20 cellular contexts compared by ENCODE assay signal in genomic region chr20:33059741-33060390, GRCh38. TPM values are rescaled to one million over a fixed set of nuclear protein-coding genes. Genes with fewer than 3 reads are reported as not detected.
A peak's percentile ranks its signal among the peaks of the same experiment; 100 is the strongest.
DNase-seq lines count a peak whose midpoint lies in the region; ATAC-seq, FAIRE-seq and TF ChIP-seq lines count a peak whose summit lies in the region.
"Had no signal": no experiment of that assay in that cellular context is flagged by ENCODE, and none has a peak within 500 bp of the region (broad histone marks: within the 10 kb centered on the region; RNA-seq: fewer than 3 reads in every experiment).

No MANE protein-coding gene starts in this region.

- no peaks in the 10 kb centered on the region for H3K79me2 ChIP-seq in H1 (ENCODE audit: control insufficient read depth in 1 of 2, insufficient read depth in 2 of 2, low read length in 2 of 2)

- H2BK120ac ChIP-seq in H1 (replicated peaks; ENCODE audit: low read depth, low read length) (no peak overlapping the region), neuronal stem cell (ENCODE audit: low read depth, low read length) (peak overlapping the region; percentile 35)

- no peak overlapping the region for H4K8ac ChIP-seq in H1 (ENCODE audit: extremely low read depth, insufficient read depth, low read length)
- no peak overlapping the region for H4K8ac ChIP-seq in neuronal stem cell (ENCODE audit: low read depth, low read length)

- no peaks in the 10 kb centered on the region for H3K23me2 ChIP-seq in H1 (ENCODE audit: low read depth, low read length)

- H3K9me3 ChIP-seq in RWPE2 (ENCODE audit: severe bottlenecking) = no peaks in the 10 kb centered on the region
- H3K9me3 ChIP-seq in H1 (ENCODE audit: insufficient read depth in 2 of 2, low read depth in 1 of 2, low read length in 1 of 2) = no peaks in the 10 kb centered on the region
- H3K9me3 ChIP-seq in neuronal stem cell (replicated peaks in 1 of 2; ENCODE audit: control insufficient read depth in 2 of 2, insufficient read depth in 1 of 2, low read depth in 1 of 2, low read length in 2 of 2) = no peaks in the 10 kb centered on the region
- H3K9me3 ChIP-seq: A549, BE2C had no signal

- no peaks in the 10 kb centered on the region for H3K4me1 ChIP-seq in RWPE2 (ENCODE audit: insufficient read depth, poor library complexity, severe bottlenecking)
- H3K4me1 ChIP-seq in H1 (replicated peaks in 1 of 4; ENCODE audit: control insufficient read depth in 3 of 4, insufficient read depth in 4 of 4, low read length in 3 of 4) = no peaks in the 10 kb centered on the region
- peaks cover 10 to 11% of the 10 kb centered on the region in 2 donors for H3K4me1 ChIP-seq in neuronal stem cell (ENCODE audit: control insufficient read depth in 2 of 2, insufficient read depth in 1 of 2, low read depth in 1 of 2, low read length in 2 of 2)
- H3K4me1 ChIP-seq: A549, BE2C had no signal

- no peak for TF ChIP-seq EP300 in H1 (IDR thresholded peaks at IDR 0.05; ENCODE audit: borderline replicate concordance in 1 of 2, low read depth in 2 of 2, low read length in 2 of 2)

- TF ChIP-seq RAD21 in H1 (IDR thresholded peaks at IDR 0.05 in 1 of 2, conservative IDR thresholded peaks at IDR 0.05 in 1 of 2; ENCODE audit: low read depth in 2 of 2, low read length in 2 of 2) = no peak

- H3K36me3 ChIP-seq in RWPE2 (ENCODE audit: low read depth) (no peaks in the 10 kb centered on the region), H1 (ENCODE audit: control insufficient read depth in 2 of 4, insufficient read depth in 4 of 4, low read length in 3 of 4) (no peaks in the 10 kb centered on the region), neuronal stem cell (replicated peaks in 1 of 2; ENCODE audit: control insufficient read depth in 2 of 2, insufficient read depth in 2 of 2, low read length in 2 of 2) (no peaks in the 10 kb centered on the region)
- H3K36me3 ChIP-seq: BE2C had no signal

- H4K91ac ChIP-seq in H1 (replicated peaks; ENCODE audit: insufficient read length, low read length) = no peak overlapping the region
- H4K91ac ChIP-seq in neuronal stem cell (ENCODE audit: low read depth, low read length, poor library complexity) = no peak overlapping the region

- ATAC-seq in RWPE2 (ENCODE audit: low read depth) (no peak), GM18505 (IDR thresholded peaks at IDR 0.05; ENCODE audit: unreplicated experiment) (no peak), HG03135 (IDR thresholded peaks at IDR 0.05; ENCODE audit: unreplicated experiment) (no peak)
- ATAC-seq: A549, GM12878, GM23338 had no signal

- H3K4me2 ChIP-seq in H1 (ENCODE audit: insufficient read depth in 1 of 2, low read depth in 2 of 2, low read length in 2 of 2) (no peak overlapping the region), neuronal stem cell (ENCODE audit: insufficient read depth, low read length, poor library complexity, severe bottlenecking) (no peak overlapping the region)
- H3K4me2 ChIP-seq: A549, GM23338 had no signal

- no peak for TF ChIP-seq CTCF in RWPE2 (IDR thresholded peaks at IDR 0.05; ENCODE audit: poor library complexity, severe bottlenecking)
- no peak for TF ChIP-seq CTCF in H1 (IDR thresholded peaks at IDR 0.05; ENCODE audit: control extremely low read depth in 1 of 3, insufficient read depth in 1 of 3, low read depth in 1 of 3, low read length in 3 of 3)

- DNase-seq in RWPE2 (ENCODE audit: low spot score) = peak; percentile 78
- DNase-seq in H1 (ENCODE audit: low read depth in 1 of 2, low spot score in 2 of 2) = peak in 1 of 2 experiments; percentile 55
- DNase-seq in neuronal stem cell (ENCODE audit: low spot score) = no peak
- DNase-seq in epidermal melanocyte (ENCODE audit: insufficient read length, low spot score) = no peak
- DNase-seq: BE2C; CD4-positive, alpha-beta memory T cell; DMS79; HCEC 1CT; HFFc6; KG1 had no signal

- no peak overlapping the region for H4K5ac ChIP-seq in H1 (ENCODE audit: insufficient read length, low read depth, low read length)

- POLR2A ChIA-PET in H1 (lab: Charles Lee; ENCODE audit: partially characterized antibody) = no interaction called here

- H2AK5ac ChIP-seq in H1 (ENCODE audit: low read depth, low read length) = no peak overlapping the region
- H2AK5ac ChIP-seq in neuronal stem cell (ENCODE audit: low read depth, low read length) = peak overlapping the region; percentile 24

- no peak overlapping the region for H2BK20ac ChIP-seq in H1 (ENCODE audit: low read length)

- no peak for FAIRE-seq in H1 (lab: Jason Lieb, UNC)
- FAIRE-seq: A549, GM12878 had no signal

- CTCF ChIA-PET in H1 (lab: Charles Lee; ENCODE audit: partially characterized antibody) = interaction anchor here (3.8 kb wide), 1 partner anchor 36 kb away, joined by 13 read pairs; no protein-coding TSS in a partner anchor

- H2BK12ac ChIP-seq in H1 (ENCODE audit: low read depth, low read length) = no peak overlapping the region
- H2BK12ac ChIP-seq in neuronal stem cell (ENCODE audit: low read length) = no peak overlapping the region

- TF ChIP-seq POLR2A in H1 (IDR thresholded peaks at IDR 0.05; ENCODE audit: control extremely low read depth in 1 of 2, low read depth in 2 of 2, low read length in 2 of 2) (no peak), GM18505 (IDR thresholded peaks at IDR 0.05; ENCODE audit: borderline replicate concordance, extremely low read depth, insufficient read depth, insufficient read length) (no peak)

- H2BK5ac ChIP-seq in H1 (ENCODE audit: low read depth, low read length) = no peak overlapping the region
- H2BK5ac ChIP-seq in neuronal stem cell (ENCODE audit: low read length) = no peak overlapping the region

- H2AFZ ChIP-seq in H1 (ENCODE audit: low read length) (no peak overlapping the region), neuronal stem cell (ENCODE audit: low read length) (no peak overlapping the region)
- H2AFZ ChIP-seq: GM23338 had no signal

- 82% methylated on average over 22 of the region's 22 CpGs; no CpG with 5 or more reads in 1 of the 2 experiments for WGBS in H1 (ENCODE audit: extremely low coverage in 1 of 2, insufficient coverage in 1 of 2, insufficient read length in 1 of 2, insufficient replicate concordance in 2 of 2, low coverage in 1 of 2, low lambda C conversion rate in 2 of 2, missing lambda C conversion rate in 1 of 2), 2 experiments
- WGBS in neuronal stem cell (ENCODE audit: extremely low coverage in 2 of 2, insufficient read length in 2 of 2, insufficient replicate concordance in 1 of 2), 2 donors = no CpG with 5 or more reads among the region's 22 CpGs

- H3K9ac ChIP-seq in H1 (replicated peaks in 1 of 4; ENCODE audit: extremely low read depth in 1 of 4, low read depth in 3 of 4, low read length in 3 of 4) (no peak overlapping the region), neuronal stem cell (ENCODE audit: low read depth, low read length, poor library complexity) (no peak overlapping the region)

- H2BK15ac ChIP-seq in H1 (ENCODE audit: low read length) (0 out of 2 replicates have a peak overlapping the region, but pooled peaks have one; percentile 31), neuronal stem cell (ENCODE audit: low read length) (no peak overlapping the region)

- no peak overlapping the region for H3K14ac ChIP-seq in H1 (ENCODE audit: insufficient read length)
- H3K14ac ChIP-seq in neuronal stem cell (ENCODE audit: low read length) = no peak overlapping the region

- H3K4me3 ChIP-seq in RWPE2 (ENCODE audit: severe bottlenecking) (no peak overlapping the region), H1 (ENCODE audit: extremely low read depth in 1 of 4, insufficient read depth in 2 of 4, low read depth in 3 of 4, low read length in 4 of 4) (no peak overlapping the region), neuronal stem cell (ENCODE audit: low read length in 2 of 2) (no peak overlapping the region)
- H3K4me3 ChIP-seq: A549, GM12878, GM23338 had no signal

- H3K27ac ChIP-seq in RWPE2 (ENCODE audit: poor library complexity, severe bottlenecking) (no peak overlapping the region), H1 (ENCODE audit: low read depth, low read length) (no peak overlapping the region), neuronal stem cell (replicated peaks; ENCODE audit: low read length) (no peak overlapping the region)
- H3K27ac ChIP-seq: A549, C4-2B had no signal

- no peaks in the 10 kb centered on the region for H3K27me3 ChIP-seq in RWPE2 (ENCODE audit: insufficient read depth, poor library complexity, severe bottlenecking)
- no peaks in the 10 kb centered on the region for H3K27me3 ChIP-seq in H1 (replicated peaks in 1 of 4; ENCODE audit: control insufficient read depth in 3 of 4, extremely low read depth in 1 of 4, insufficient read depth in 3 of 4, low read length in 3 of 4)
- H3K27me3 ChIP-seq in neuronal stem cell (ENCODE audit: control insufficient read depth in 3 of 3, insufficient read depth in 3 of 3, low read depth in 1 of 3, low read length in 3 of 3) = no peaks in the 10 kb centered on the region

- no peak overlapping the region for H3K56ac ChIP-seq in H1 (replicated peaks; ENCODE audit: insufficient read length, low read depth, low read length)

- H3K23ac ChIP-seq in H1 (ENCODE audit: insufficient read length) (no peak overlapping the region), neuronal stem cell (ENCODE audit: low read depth, low read length, poor library complexity) (no peak overlapping the region)

- H4K20me1 ChIP-seq in H1 (replicated peaks in 1 of 2; ENCODE audit: control insufficient read depth in 1 of 2, insufficient read depth in 2 of 2, low read length in 2 of 2) = no peaks in the 10 kb centered on the region

- H3K18ac ChIP-seq in H1 (ENCODE audit: extremely low read depth, low read length) (no peak overlapping the region), neuronal stem cell (ENCODE audit: low read length) (peak overlapping the region; percentile 61)

- H3K4ac ChIP-seq in H1 (replicated peaks; ENCODE audit: insufficient read length, low read depth, low read length) (no peak overlapping the region), neuronal stem cell (ENCODE audit: low read length) (no peak overlapping the region)

- no peaks in the 10 kb centered on the region for H3K79me1 ChIP-seq in H1 (ENCODE audit: low read depth, low read length)
- H3K79me1 ChIP-seq in neuronal stem cell (ENCODE audit: low read depth, low read length) = no peaks in the 10 kb centered on the region

RNA-seq across cellular contexts. Expression of gene BPIFB3, which starts 6.2 kb away (rescaled TPM):
- total RNA-seq in H1 (2021; fragmentation: NEBNext Ultra II Directional; extraction: Animal tissue kit (Norgen Biotek cat#: 25700)) = not detected in 2 replicates
- 0.16 TPM in 1 of 2 replicates, not detected in the other for polyA plus RNA-seq in H1 (2011; rRNA removed)
- polyA plus RNA-seq in H1 (2011; cell fraction: cytosol; rRNA removed) = not detected
- 0.31 TPM for polyA plus RNA-seq in H1 (2011; cell fraction: nucleus; rRNA removed)
- polyA plus RNA-seq in H1 (2012, experiment 1 of 2) = not detected in 4 replicates
- polyA plus RNA-seq in H1 (2012, experiment 2 of 2) = not detected
- polyA plus RNA-seq in H1 (2013, experiment 1 of 2) = not detected
- not detected for polyA plus RNA-seq in H1 (2013, experiment 2 of 2)
- not detected in 2 replicates for polyA minus RNA-seq in H1 (2011; rRNA and poly(A)+ RNA removed)
- not detected for polyA minus RNA-seq in H1 (2011; cell fraction: cytosol; rRNA and poly(A)+ RNA removed)
- not detected for polyA minus RNA-seq in H1 (2011; cell fraction: nucleus; rRNA and poly(A)+ RNA removed)
- polyA plus RNA-seq in neuronal stem cell (2013, experiment 1 of 2) = not detected
- polyA plus RNA-seq in neuronal stem cell (2013, experiment 2 of 2) = not detected
- total RNA-seq: CD4-positive, alpha-beta memory T cell; G401; GM12878; GM23338; HFFc6; HT-29 had no signal
- polyA plus RNA-seq: A549; AG04450; CD4-positive, alpha-beta memory T cell; GM12878; GM23338; IgD-negative memory B cell had no signal

RNA-seq across cellular contexts. Expression of gene BPIFB4, which starts 19.6 kb away (rescaled TPM):
- total RNA-seq in H1 (2021; fragmentation: NEBNext Ultra II Directional; extraction: Animal tissue kit (Norgen Biotek cat#: 25700)) = not detected in 2 replicates
- polyA plus RNA-seq in H1 (2011; rRNA removed) = 0.17 TPM in 1 of 2 replicates, not detected in the other
- polyA plus RNA-seq in H1 (2011; cell fraction: cytosol; rRNA removed) = not detected
- polyA plus RNA-seq in H1 (2011; cell fraction: nucleus; rRNA removed) = 0.31 TPM
- polyA plus RNA-seq in H1 (2012, experiment 1 of 2) = 0.11 TPM in 1 of 4 replicates, not detected in the others
- polyA plus RNA-seq in H1 (2012, experiment 2 of 2) = not detected
- not detected for polyA plus RNA-seq in H1 (2013, experiment 1 of 2)
- polyA plus RNA-seq in H1 (2013, experiment 2 of 2) = 0.11 TPM
- not detected in 2 replicates for polyA minus RNA-seq in H1 (2011; rRNA and poly(A)+ RNA removed)
- polyA minus RNA-seq in H1 (2011; cell fraction: cytosol; rRNA and poly(A)+ RNA removed) = not detected
- not detected for polyA minus RNA-seq in H1 (2011; cell fraction: nucleus; rRNA and poly(A)+ RNA removed)
- polyA plus RNA-seq in neuronal stem cell (2013, experiment 1 of 2) = not detected
- polyA plus RNA-seq in neuronal stem cell (2013, experiment 2 of 2) = not detected
- total RNA-seq: CD4-positive, alpha-beta memory T cell; G401; GM12878; GM23338; HFFc6; HT-29 had no signal
- polyA plus RNA-seq: A549; AG04450; CD4-positive, alpha-beta memory T cell; GM23338; IgD-negative memory B cell had no signal

RNA-seq across cellular contexts. Expression of gene BPIFB6, which starts 28.4 kb away (rescaled TPM):
- total RNA-seq in H1 (2021; fragmentation: NEBNext Ultra II Directional; extraction: Animal tissue kit (Norgen Biotek cat#: 25700)) = not detected in 2 replicates
- not detected in 2 replicates for polyA plus RNA-seq in H1 (2011; rRNA removed)
- not detected for polyA plus RNA-seq in H1 (2011; cell fraction: cytosol; rRNA removed)
- not detected for polyA plus RNA-seq in H1 (2011; cell fraction: nucleus; rRNA removed)
- polyA plus RNA-seq in H1 (2012, experiment 1 of 2) = not detected in 4 replicates
- polyA plus RNA-seq in H1 (2012, experiment 2 of 2) = not detected
- polyA plus RNA-seq in H1 (2013, experiment 1 of 2) = not detected
- polyA plus RNA-seq in H1 (2013, experiment 2 of 2) = not detected
- polyA minus RNA-seq in H1 (2011; rRNA and poly(A)+ RNA removed) = not detected in 2 replicates
- polyA minus RNA-seq in H1 (2011; cell fraction: cytosol; rRNA and poly(A)+ RNA removed) = not detected
- polyA minus RNA-seq in H1 (2011; cell fraction: nucleus; rRNA and poly(A)+ RNA removed) = not detected
- not detected for polyA plus RNA-seq in neuronal stem cell (2013, experiment 1 of 2)
- polyA plus RNA-seq in neuronal stem cell (2013, experiment 2 of 2) = not detected
- total RNA-seq: CD4-positive, alpha-beta memory T cell; G401; GM12878; GM23338; HFFc6; HT-29 had no signal
- polyA plus RNA-seq: A549; AG04450; CD4-positive, alpha-beta memory T cell; GM12878; GM23338; IgD-negative memory B cell had no signal

RNA-seq across cellular contexts. Expression of gene BPIFB2, which starts 52.4 kb away (rescaled TPM):
- not detected in 2 replicates for total RNA-seq in H1 (2021; fragmentation: NEBNext Ultra II Directional; extraction: Animal tissue kit (Norgen Biotek cat#: 25700))
- not detected in 2 replicates for polyA plus RNA-seq in H1 (2011; rRNA removed)
- polyA plus RNA-seq in H1 (2011; cell fraction: cytosol; rRNA removed) = 0.62 TPM
- not detected for polyA plus RNA-seq in H1 (2011; cell fraction: nucleus; rRNA removed)
- polyA plus RNA-seq in H1 (2012, experiment 1 of 2) = not detected in 4 replicates
- polyA plus RNA-seq in H1 (2012, experiment 2 of 2) = 0.13 TPM
- not detected for polyA plus RNA-seq in H1 (2013, experiment 1 of 2)
- polyA plus RNA-seq in H1 (2013, experiment 2 of 2) = not detected
- polyA minus RNA-seq in H1 (2011; rRNA and poly(A)+ RNA removed) = 0.15 TPM in 1 of 2 replicates, not detected in the other
- polyA minus RNA-seq in H1 (2011; cell fraction: cytosol; rRNA and poly(A)+ RNA removed) = not detected
- polyA minus RNA-seq in H1 (2011; cell fraction: nucleus; rRNA and poly(A)+ RNA removed) = not detected
- polyA plus RNA-seq in neuronal stem cell (2013, experiment 1 of 2) = not detected
- polyA plus RNA-seq in neuronal stem cell (2013, experiment 2 of 2) = 0.03 TPM
- total RNA-seq: CD4-positive, alpha-beta memory T cell; G401; GM12878; GM23338; HFFc6; HT-29 had no signal
- polyA plus RNA-seq: A549; AG04450; CD4-positive, alpha-beta memory T cell; GM12878; GM23338; IgD-negative memory B cell had no signal

RNA-seq across cellular contexts. Expression of gene SUN5, which starts 55.6 kb away (rescaled TPM):
- total RNA-seq in H1 (2021; fragmentation: NEBNext Ultra II Directional; extraction: Animal tissue kit (Norgen Biotek cat#: 25700)) = not detected in 2 replicates
- not detected in 2 replicates for polyA plus RNA-seq in H1 (2011; rRNA removed)
- not detected for polyA plus RNA-seq in H1 (2011; cell fraction: cytosol; rRNA removed)
- not detected for polyA plus RNA-seq in H1 (2011; cell fraction: nucleus; rRNA removed)
- polyA plus RNA-seq in H1 (2012, experiment 1 of 2) = not detected in 4 replicates
- polyA plus RNA-seq in H1 (2012, experiment 2 of 2) = not detected
- not detected for polyA plus RNA-seq in H1 (2013, experiment 1 of 2)
- not detected for polyA plus RNA-seq in H1 (2013, experiment 2 of 2)
- polyA minus RNA-seq in H1 (2011; rRNA and poly(A)+ RNA removed) = not detected in 2 replicates
- not detected for polyA minus RNA-seq in H1 (2011; cell fraction: cytosol; rRNA and poly(A)+ RNA removed)
- not detected for polyA minus RNA-seq in H1 (2011; cell fraction: nucleus; rRNA and poly(A)+ RNA removed)
- not detected for polyA plus RNA-seq in neuronal stem cell (2013, experiment 1 of 2)
- polyA plus RNA-seq in neuronal stem cell (2013, experiment 2 of 2) = not detected
- total RNA-seq: CD4-positive, alpha-beta memory T cell; G401; GM12878; GM23338; HFFc6; HT-29 had no signal
- polyA plus RNA-seq: A549; AG04450; CD4-positive, alpha-beta memory T cell; GM12878; GM23338; IgD-negative memory B cell had no signal
